In the genomic region with DNA sequence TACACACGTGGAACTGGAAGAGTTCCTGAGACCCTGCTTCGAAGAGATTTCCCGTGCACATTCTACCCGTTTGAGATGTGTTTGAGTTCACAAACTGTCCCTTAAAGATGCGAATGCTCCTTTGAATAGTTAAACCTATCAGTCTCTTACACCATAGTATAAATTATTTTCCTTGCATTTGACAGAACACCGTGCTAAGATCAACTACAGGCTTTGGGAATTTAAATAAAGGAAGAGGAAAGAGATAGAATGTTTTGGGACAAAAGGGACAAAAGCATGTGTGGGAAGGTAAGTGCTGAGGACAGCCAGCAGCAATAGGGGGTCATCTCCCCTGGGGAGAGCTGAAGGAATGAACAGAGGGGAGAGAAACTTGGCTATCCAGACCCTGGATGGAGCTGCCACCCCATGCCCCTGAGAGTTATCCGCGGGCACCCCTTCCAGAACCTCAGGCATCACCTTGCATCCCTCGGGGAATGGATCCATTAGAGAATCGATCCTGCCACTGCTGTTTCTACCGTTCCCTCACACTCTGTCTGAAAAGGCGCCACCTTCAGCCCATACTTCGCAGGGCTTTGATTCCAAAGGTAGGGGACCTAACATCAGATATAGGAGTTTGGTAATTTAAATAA, we compare ENCODE assay signal across 8 cellular contexts. TPM values are rescaled to one million over a fixed set of nuclear protein-coding genes. Genes with fewer than 3 reads are reported as not detected.
DNase-seq lines count a peak whose midpoint lies in the region; ATAC-seq and TF ChIP-seq lines count a peak whose summit lies in the region.

No MANE protein-coding gene starts in this region.

- peak overlapping the region; percentile 48 to 86 (median 73) for H3K4me3 ChIP-seq in dorsolateral prefrontal cortex

- ATAC-seq in omental fat pad (ENCODE audit: low FRiP score) = no peak

- H3K4me3 Mint-ChIP-seq in neural crest cell = peak overlapping the region; percentile 70

- peak; percentile 10 for TF ChIP-seq CTCF in AG09319 (IDR thresholded peaks at IDR 0.05; ENCODE audit: low read depth, low read length)
- TF ChIP-seq CTCF in GM13976 (IDR thresholded peaks at IDR 0.05; ENCODE audit: borderline replicate concordance, control extremely low read depth, extremely low read depth, insufficient read depth, missing control alignments) = peak; percentile 51
- peak in 1 of 56 donors; percentile 12 for TF ChIP-seq CTCF in dorsolateral prefrontal cortex (IDR thresholded peaks at IDR 0.05 in 54 of 56, conservative IDR thresholded peaks at IDR 0.05 in 2 of 56; ENCODE audit: low read depth in 1 of 56, partially characterized antibody in 56 of 56)
- TF ChIP-seq CTCF in neural crest cell (conservative IDR thresholded peaks at IDR 0.05) = peak; percentile 38
- no peak for TF ChIP-seq CTCF in omental fat pad (IDR thresholded peaks at IDR 0.05)

- intact Hi-C loops in dorsolateral prefrontal cortex (cut with DNase I) (loop anchor here (5.0 kb wide), 2 partner anchors 51 to 121 kb away; partner anchors contain the start of genes DNAJC27 (in 2 of the 2) and EFR3B (in 1 of the 2)), posterior cingulate gyrus (cut with DNase I) (loop anchor here (5.0 kb wide), 1 partner anchor 51 kb away; the partner anchor contains the start of gene DNAJC27)

- H3K27ac ChIP-seq in dorsolateral prefrontal cortex = peak overlapping the region in 48 of 59 donors; percentile 4 to 85 (median 70)

- no peak overlapping the region for H3K27ac Mint-ChIP-seq in neural crest cell (ENCODE audit: unreplicated experiment)

- no peak for DNase-seq in AG09319 (ENCODE audit: extremely low read depth, low read depth)
- DNase-seq in GM13976 (ENCODE audit: low spot score) = peak; percentile 52
- peak; percentile 56 for DNase-seq in RPMI8226
- no peak for DNase-seq in dorsolateral prefrontal cortex
- no peak for DNase-seq in neural crest cell (ENCODE audit: low read depth, low spot score)
- DNase-seq in occipital lobe (lab: John Stamatoyannopoulos, UW) = no peak
- no peak for DNase-seq in omental fat pad (ENCODE audit: low spot score)
- DNase-seq in posterior cingulate gyrus = no peak

- H3K27me3 ChIP-seq in dorsolateral prefrontal cortex = no peaks in the 10 kb centered on the region

- H3K4me1 Mint-ChIP-seq in neural crest cell = peaks cover 29% of the 10 kb centered on the region

- peaks cover 4% of the 10 kb centered on the region for H3K36me3 Mint-ChIP-seq in neural crest cell (ENCODE audit: low read depth)

- H3K27me3 Mint-ChIP-seq in neural crest cell (ENCODE audit: low read depth) = peaks cover 2% of the 10 kb centered on the region

- H3K9me3 Mint-ChIP-seq in neural crest cell = no peaks in the 10 kb centered on the region

- in situ Hi-C loops in GM13976 (cut with MboI; ENCODE audit: low sequenced_read_pairs, unreplicated experiment) = no loop called here

RNA-seq across cellular contexts. Expression of gene ADCY3, which starts 0.9 kb away (rescaled TPM):
- total RNA-seq in dorsolateral prefrontal cortex (100 to 1,000 TPM in 39 of 120 experiments, 10 to 100 TPM in 81; 67.4 to 150 (median 95.0) TPM), neural crest cell (48.1 and 49.2 TPM in 2 replicates), occipital lobe (22.5 TPM), omental fat pad (100 to 1,000 TPM in 1 of 4 donors, 10 to 100 TPM in 3; 74.5 to 116 (median 95.1) TPM)

RNA-seq across cellular contexts. Expression of gene DNAJC27, which starts 50.8 kb away (rescaled TPM):
- total RNA-seq in dorsolateral prefrontal cortex = 10 to 100 TPM; 10.6 to 31.2 (median 20.7) TPM
- total RNA-seq in neural crest cell = 6.9 and 8.1 TPM in 2 replicates
- total RNA-seq in occipital lobe = 14.3 TPM
- total RNA-seq in omental fat pad = 10 to 100 TPM in 2 of 4 donors, 1 to 10 TPM in 2; 7.2 to 21.8 (median 10.8) TPM

Comparison
In these comparisons a context has a peak if more than half of its experiments do, and no peak if none do; other contexts are left out.
1. DNase-seq: peak in GM13976 (single experiment) and RPMI8226 (single experiment); none in AG09319 (single experiment), dorsolateral prefrontal cortex (0 of 10), neural crest cell (single experiment), occipital lobe (single experiment), omental fat pad (single experiment) and posterior cingulate gyrus (0 of 10).
2. CTCF ChIP-seq: peak in AG09319 (single experiment), GM13976 (single experiment) and neural crest cell (single experiment); none in omental fat pad (0 of 3).